In genomic region chr19:3346677-3347353, GRCh38 we compare ENCODE assay signal across 9 cellular contexts.
DNase-seq lines count a peak whose midpoint lies in the region; ATAC-seq and TF ChIP-seq lines count a peak whose summit lies in the region.
"Had no signal": no experiment of that assay in that cellular context is flagged by ENCODE, and none has a peak within 500 bp of the region (broad histone marks: within the 10 kb centered on the region; RNA-seq: fewer than 3 reads in every experiment).

No MANE protein-coding gene starts in this region.

- H3K9me3 ChIP-seq in WERI-Rb-1 (ENCODE audit: severe bottlenecking) = peaks cover under 1% of the 10 kb centered on the region
- H3K9me3 ChIP-seq: Caco-2 had no signal

- H3K4me3 ChIP-seq in WERI-Rb-1 (ENCODE audit: low read depth, low read length) = no peak overlapping the region

- ATAC-seq in GM19397 (IDR thresholded peaks at IDR 0.05; ENCODE audit: unreplicated experiment) = no peak

- H3K27ac ChIP-seq in WERI-Rb-1 = peak overlapping the region; percentile 72

- H3K36me3 ChIP-seq in WERI-Rb-1 = no peaks in the 10 kb centered on the region

- DNase-seq in Ammon's horn (ENCODE audit: low spot score) (peak; percentile 88), WERI-Rb-1 (no peak), globus pallidus (ENCODE audit: low spot score) (peak; percentile 88), pons (ENCODE audit: low spot score) (peak; percentile 77), NOMO-1 treated with DMSO at 0.1 percent for 48 hours (lab: John Stamatoyannopoulos, UW; ENCODE audit: unreplicated experiment) (no peak)
- no peak for DNase-seq in stimulated activated CD4-positive, alpha-beta T cell treated with anti-CD3 and anti-CD28 coated beads, Interleukin-4, amount 100 ng/mL, for 1 hour
- DNase-seq in activated CD4-positive, CD25-positive, alpha-beta regulatory T cell treated with anti-CD3 and anti-CD28 coated beads, Interleukin-2, amount 50 U/mL, for 72 hours = no peak
- DNase-seq: Caco-2 had no signal

- no peak for TF ChIP-seq CTCF in WERI-Rb-1 (IDR thresholded peaks at IDR 0.05; ENCODE audit: low read depth, low read length)

- H3K27me3 ChIP-seq in WERI-Rb-1 (ENCODE audit: insufficient read depth, low read depth, severe bottlenecking) = no peaks in the 10 kb centered on the region

Comparison
In these comparisons a context has a peak if more than half of its experiments do, and no peak if none do; other contexts are left out.
1. DNase-seq: peak in Ammon's horn (single experiment), globus pallidus (single experiment) and pons (single experiment); none in WERI-Rb-1 (single experiment), stimulated activated CD4-positive, alpha-beta T cell treated with anti-CD3 and anti-CD28 coated beads, Interleukin-4, amount 100 ng/mL, for 1 hour (single experiment), NOMO-1 treated with DMSO at 0.1 percent for 48 hours (single experiment) and activated CD4-positive, CD25-positive, alpha-beta regulatory T cell treated with anti-CD3 and anti-CD28 coated beads, Interleukin-2, amount 50 U/mL, for 72 hours (single experiment).